29 cellular contexts compared by ENCODE assay signal in genomic region chr7:113134025-113134424, GRCh38. TPM values are rescaled to one million over a fixed set of nuclear protein-coding genes. Genes with fewer than 3 reads are reported as not detected.
"Had no signal": no experiment of that assay in that cellular context is flagged by ENCODE, and none has a peak within 500 bp of the region (broad histone marks: within the 10 kb centered on the region; RNA-seq: fewer than 3 reads in every experiment).

No MANE protein-coding gene starts in this region.

- H3K36me3 ChIP-seq: esophagus muscularis mucosa, esophagus squamous epithelium, gastrocnemius medialis, gastroesophageal sphincter, heart left ventricle, heart right ventricle had no signal

- H3K4me3 ChIP-seq: coronary artery, dorsolateral prefrontal cortex, esophagus muscularis mucosa, esophagus squamous epithelium, gastrocnemius medialis, gastroesophageal sphincter, heart left ventricle, heart right ventricle, hepatocyte had no signal

- DNase-seq: cortex of kidney; dermis blood vessel endothelial cell; dorsolateral prefrontal cortex; effector CD4-positive, alpha-beta T cell; effector CD8-positive, alpha-beta T cell; effector memory CD4-positive, alpha-beta T cell; effector memory CD8-positive, alpha-beta T cell; endodermal cell; erythroblast; esophagus squamous epithelium; foreskin fibroblast; foreskin keratinocyte; foreskin melanocyte; gastrocnemius medialis; glutamatergic neuron; head of caudate nucleus; heart left ventricle; heart right ventricle; hippocampal formation had no signal

- H3K79me2 ChIP-seq: hepatocyte had no signal

- H3K27me3 ChIP-seq: dorsolateral prefrontal cortex, esophagus muscularis mucosa, esophagus squamous epithelium, foreskin keratinocyte, gastrocnemius medialis, gastroesophageal sphincter, heart left ventricle, heart right ventricle, hepatocyte had no signal

- H3K9me3 ChIP-seq: esophagus muscularis mucosa, esophagus squamous epithelium, gastrocnemius medialis, gastroesophageal sphincter, heart left ventricle, heart right ventricle had no signal

- H2AFZ ChIP-seq: hepatocyte had no signal

- ATAC-seq: effector memory CD8-positive, alpha-beta T cell; esophagus mucosa; foreskin keratinocyte; gastrocnemius medialis; gastroesophageal sphincter; heart left ventricle; heart right ventricle had no signal

- FAIRE-seq: endometrium, endothelial cell of umbilical vein, frontal cortex had no signal

- H3K4me1 ChIP-seq: esophagus muscularis mucosa, esophagus squamous epithelium, foreskin keratinocyte, gastrocnemius medialis, gastroesophageal sphincter, heart left ventricle, heart right ventricle had no signal

- H3K27ac ChIP-seq: coronary artery, dorsolateral prefrontal cortex, epithelial cell of prostate, esophagus muscularis mucosa, esophagus squamous epithelium, foreskin keratinocyte, gastrocnemius medialis, gastroesophageal sphincter, heart left ventricle, heart right ventricle, hepatocyte had no signal

- H3K4me2 ChIP-seq: hepatocyte had no signal

RNA-seq across cellular contexts. Expression of gene GPR85, which starts 47.4 kb away (rescaled TPM):
- total RNA-seq: epithelial cell of proximal tubule had no signal
